In genomic region chr3:172110127-172110779, GRCh38 we compare ENCODE assay signal across 24 cellular contexts.
"Had no signal": no experiment of that assay in that cellular context is flagged by ENCODE, and none has a peak within 500 bp of the region (broad histone marks: within the 10 kb centered on the region; RNA-seq: fewer than 3 reads in every experiment).

No MANE protein-coding gene starts in this region.

- ATAC-seq: activated CD4-positive, CD25-positive, alpha-beta regulatory T cell treated with anti-CD3 and anti-CD28 coated beads, Interleukin-2, amount 50 U/mL, for 24 hours; activated naive CD4-positive, alpha-beta T cell treated with anti-CD3 and anti-CD28 coated beads, Interleukin-2, amount 50 U/mL, for 72 hours; activated naive CD8-positive, alpha-beta T cell treated with anti-CD3 and anti-CD28 coated beads, Interleukin-2, amount 50 U/mL, for 24 hours; activated T-cell treated with anti-CD3 and anti-CD28 coated beads, Interleukin-2, amount 50 U/mL, for 4 hours; SK-N-SH treated with all-trans-retinoic acid at 6 μM for 48 hours had no signal

- H3K9me3 Mint-ChIP-seq: activated naive CD4-positive, alpha-beta T cell treated with anti-CD3 and anti-CD28 coated beads, Interleukin-2, amount 50 U/mL, for 72 hours; activated naive CD8-positive, alpha-beta T cell treated with anti-CD3 and anti-CD28 coated beads, Interleukin-2, amount 50 U/mL, for 24 hours; activated T-cell treated with anti-CD3 and anti-CD28 coated beads, Interleukin-2, amount 50 U/mL, for 4 hours had no signal

- H3K4me1 ChIP-seq: SJCRH30 had no signal

- H3K27me3 Mint-ChIP-seq: brain had no signal

- H3K4me3 ChIP-seq: ascending aorta, Peyer's patch, SJCRH30 had no signal

- H3K4me3 Mint-ChIP-seq: activated naive CD8-positive, alpha-beta T cell treated with anti-CD3 and anti-CD28 coated beads, Interleukin-2, amount 50 U/mL, for 24 hours; activated T-cell treated with anti-CD3 and anti-CD28 coated beads, Interleukin-2, amount 50 U/mL, for 4 hours; brain had no signal

- H3K9me3 ChIP-seq: ascending aorta, Peyer's patch, SJCRH30 had no signal

- H3K27ac ChIP-seq: ascending aorta, Peyer's patch, RWPE1, SJCRH30 had no signal

- H3K27me3 ChIP-seq: ascending aorta, Peyer's patch, SJCRH30 had no signal

- H3K27ac Mint-ChIP-seq: activated naive CD4-positive, alpha-beta T cell treated with anti-CD3 and anti-CD28 coated beads, Interleukin-2, amount 50 U/mL, for 72 hours; activated naive CD8-positive, alpha-beta T cell treated with anti-CD3 and anti-CD28 coated beads, Interleukin-2, amount 50 U/mL, for 24 hours had no signal

- DNase-seq: activated CD4-positive, alpha-beta T cell treated with anti-CD3 and anti-CD28 coated beads for 48 hours; activated CD4-positive, alpha-beta T cell treated with anti-CD3 and anti-CD28 coated beads, Interleukin-2, amount 50 U/mL, for 48 hours; activated effector memory CD4-positive, alpha-beta T cell treated with anti-CD3 and anti-CD28 coated beads, Interleukin-2, amount 50 U/mL, for 16 hours; activated naive CD4-positive, alpha-beta T cell treated with Interleukin-2 at 50 U/mL for 16 hours; activated naive CD8-positive, alpha-beta T cell treated with anti-CD3 and anti-CD28 coated beads, Interleukin-2, amount 50 U/mL, for 24 hours; activated T-cell treated with anti-CD3 and anti-CD28 coated beads, Interleukin-2, amount 50 U/mL, for 4 hours; amniotic stem cell; KBM-7; NCI-H1048; NCI-H1930; NCI-H2171; NCI-H2227 treated with DMSO at 0.1 percent for 48 hours; NCI-H526; NCI-H774; Peyer's patch; Right ventricle myocardium superior; SJCRH30; SW 1271 had no signal
